Comparison of ENCODE assay signal across 8 cellular contexts in the genomic region with DNA sequence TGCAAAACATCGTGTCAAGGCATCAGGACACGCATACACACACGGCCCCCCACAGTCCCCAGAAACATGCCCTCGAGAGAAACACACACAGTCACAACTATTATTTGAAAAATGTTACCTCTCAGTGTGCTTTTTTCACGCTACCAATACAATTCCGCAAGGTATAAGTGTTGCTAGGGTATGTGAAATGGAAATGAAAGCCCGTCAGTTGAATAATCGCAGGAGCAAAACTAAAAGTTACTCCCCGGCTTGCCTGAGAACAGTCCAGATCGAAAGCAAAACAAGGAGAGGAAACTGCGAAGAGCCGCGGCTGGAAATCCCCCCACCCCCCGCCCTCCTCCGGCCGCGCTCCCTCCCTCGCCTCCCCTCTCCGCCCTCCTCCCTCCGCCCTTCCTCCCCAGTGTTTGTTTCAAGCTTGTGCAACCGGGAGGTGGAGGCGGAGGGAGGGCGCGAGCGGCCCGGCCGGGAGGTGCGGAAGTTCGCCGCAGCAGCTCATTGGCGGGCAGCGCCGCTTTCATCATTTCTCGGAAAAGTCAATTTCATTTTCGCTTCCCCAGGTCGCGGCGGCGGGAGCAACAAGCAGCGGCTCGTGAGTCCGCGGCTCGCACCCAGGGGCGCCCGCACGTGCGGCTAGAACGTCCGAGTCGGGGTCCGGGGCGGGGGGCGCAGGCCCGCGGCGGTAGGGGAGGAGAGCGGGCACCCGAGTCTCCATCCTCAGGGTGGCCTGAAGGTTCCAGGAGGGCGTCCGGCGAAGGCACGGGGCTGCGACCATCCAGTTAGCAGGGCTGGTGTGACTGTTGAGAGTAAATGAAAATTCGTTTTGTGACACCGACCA. TPM values are rescaled to one million over a fixed set of nuclear protein-coding genes. Genes with fewer than 3 reads are reported as not detected.
A peak's percentile ranks its signal among the peaks of the same experiment; 100 is the strongest.
DNase-seq lines count a peak whose midpoint lies in the region; ATAC-seq, FAIRE-seq and TF ChIP-seq lines count a peak whose summit lies in the region.

A gene (minus strand): TSS at position 290 of the 835 bp plus-strand sequence. CDS start 45,486 bp downstream, outside the sequence.

- H3K4me1 ChIP-seq in rectal smooth muscle tissue (ENCODE audit: control insufficient read depth, insufficient read depth, low read length), result peaks cover 5% of the 10 kb centered on the region
- H3K4me1 ChIP-seq in vagina, result peaks cover 53% of the 10 kb centered on the region

- peak; percentile 61 for ATAC-seq in HG02981 (IDR thresholded peaks at IDR 0.05; ENCODE audit: unreplicated experiment)

- H3K9me3 ChIP-seq in vagina, result no peaks in the 10 kb centered on the region

- intact Hi-C loops in vagina (cut with DNase I), result loop anchor here (10.0 kb wide), 3 partner anchors 60 to 190 kb away; no protein-coding TSS in a partner anchor

- H3K27ac ChIP-seq in rectal smooth muscle tissue (ENCODE audit: low read depth, low read length) (peak within 1 kb of the TSS; percentile 95), vagina (peak within 1 kb of the TSS; percentile 99)

- H3K4me3 ChIP-seq in astrocyte of the cerebellum (ENCODE audit: low read depth, low read length), result peak within 1 kb of the TSS; percentile 95
- H3K4me3 ChIP-seq in rectal smooth muscle tissue (ENCODE audit: low read length), result peak within 1 kb of the TSS; percentile 98
- H3K4me3 ChIP-seq in vagina, result peak within 1 kb of the TSS; percentile 77 to 95

- in situ Hi-C loops in astrocyte of the cerebellum (cut with HindIII; ENCODE audit: low sequenced_read_pairs), result no loop called here

- TF ChIP-seq CTCF in astrocyte of the cerebellum (IDR thresholded peaks at IDR 0.05; ENCODE audit: low read depth, low read length, missing control alignments) (no peak), vagina (IDR thresholded peaks at IDR 0.05) (peak in 1 of 3 experiments; percentile 21)

- peak; percentile 97 for FAIRE-seq in GM18507 (lab: Jason Lieb, UNC)

- peak in 1 of 2 donors; percentile 91 for TF ChIP-seq POLR2A in vagina (IDR thresholded peaks at IDR 0.05)

- peak; percentile 91 for DNase-seq in GM18507 (ENCODE audit: extremely low spot score, insufficient read length, low read depth)
- DNase-seq in NCI-H2029 (lab: John Stamatoyannopoulos, UW), result peak; percentile 89
- peak; percentile 93 for DNase-seq in T-helper 9 cell
- peak; percentile 95 for DNase-seq in astrocyte of the cerebellum (ENCODE audit: low read depth)
- peak; percentile 97 for DNase-seq in hepatic stellate cell (ENCODE audit: low spot score)
- DNase-seq in vagina (ENCODE audit: extremely low spot score in 2 of 2), result peak in 1 of 2 donors; percentile 98

- H3K36me3 ChIP-seq in rectal smooth muscle tissue (ENCODE audit: control insufficient read depth, insufficient read depth, low read length) (no peaks in the 10 kb centered on the region), vagina (no peaks in the 10 kb centered on the region)

- peak within 1 kb of the TSS; percentile 95 for H3K9ac ChIP-seq in rectal smooth muscle tissue (ENCODE audit: low read length)

- H3K27me3 ChIP-seq in rectal smooth muscle tissue (ENCODE audit: control insufficient read depth, insufficient read depth, low read length) (no peaks in the 10 kb centered on the region), vagina (no peaks in the 10 kb centered on the region)

RNA-seq across cellular contexts. Expression of the gene that starts here (rescaled TPM):
- 18.7 TPM for total RNA-seq in vagina
